Comparison of ENCODE assay signal across 10 cellular contexts in genomic region chr5:148972958-148973357, GRCh38.
A peak's percentile ranks its signal among the peaks of the same experiment; 100 is the strongest.
DNase-seq lines count a peak whose midpoint lies in the region; ATAC-seq and TF ChIP-seq lines count a peak whose summit lies in the region.
"Had no signal": no experiment of that assay in that cellular context is flagged by ENCODE, and none has a peak within 500 bp of the region (broad histone marks: within the 10 kb centered on the region; RNA-seq: fewer than 3 reads in every experiment).

No MANE protein-coding gene starts in this region.

- no peak for TF ChIP-seq RAD21 in HCT116 (IDR thresholded peaks at IDR 0.05; ENCODE audit: low read depth)

- no peaks in the 10 kb centered on the region for H3K4me1 Mint-ChIP-seq in activated naive CD4-positive, alpha-beta T cell treated with anti-CD3 and anti-CD28 coated beads for 36 hours (ENCODE audit: low read depth)

- no peaks in the 10 kb centered on the region for H3K27me3 ChIP-seq in HCT116 (ENCODE audit: insufficient read depth, low read length)
- no peaks in the 10 kb centered on the region for H3K27me3 ChIP-seq in thyroid gland

- no peaks in the 10 kb centered on the region for H3K9me2 ChIP-seq in HCT116 (ENCODE audit: insufficient read depth)

- H3K4me1 ChIP-seq in HCT116 (ENCODE audit: control insufficient read depth in 1 of 2, insufficient read depth in 2 of 2, low read length in 2 of 2) (peaks cover 9 to 71% of the 10 kb centered on the region in 2 experiments), thyroid gland (peaks cover 5 to 16% of the 10 kb centered on the region in 2 donors)

- H3K4me3 ChIP-seq in HCT116 (replicated peaks in 1 of 2; ENCODE audit: low read depth in 1 of 2, low read length in 2 of 2): peak overlapping the region in 1 of 2 experiments; percentile 21; a peak in 2 of 4 replicates
- H3K4me3 ChIP-seq in astrocyte of the spinal cord (ENCODE audit: low read depth, low read length): no peak overlapping the region
- H3K4me3 ChIP-seq in thyroid gland (replicated peaks in 1 of 3): no peak overlapping the region

- no peak for TF ChIP-seq POLR2A in HCT116 (IDR thresholded peaks at IDR 0.05; ENCODE audit: borderline replicate concordance, extremely low read depth, insufficient read depth, insufficient read length)
- peak in 1 of 2 donors; percentile 26 for TF ChIP-seq POLR2A in thyroid gland (IDR thresholded peaks at IDR 0.05)

- H2AFZ ChIP-seq in HCT116 (ENCODE audit: low read depth, low read length, poor library complexity, severe bottlenecking): peak overlapping the region; percentile 69

- H3K79me2 ChIP-seq in HCT116 (ENCODE audit: insufficient read depth, low read length): no peaks in the 10 kb centered on the region

- DNase-seq in HCT116 (ENCODE audit: low read depth, low spot score): peak; percentile 49
- DNase-seq in astrocyte of the spinal cord (ENCODE audit: low read depth, low spot score): peak; percentile 78
- peak; percentile 81 for DNase-seq in islet precursor cell
- no peak for DNase-seq in thyroid gland
- DNase-seq in germinal center (ENCODE audit: low spot score): no peak
- DNase-seq in activated naive CD4-positive, alpha-beta T cell treated with anti-CD3 and anti-CD28 coated beads for 36 hours: no peak
- DNase-seq: caudate nucleus, posterior cingulate gyrus had no signal

- in situ Hi-C loops in astrocyte of the spinal cord (cut with HindIII; ENCODE audit: low sequenced_read_pairs): no loop called here

- H3K9me3 Mint-ChIP-seq in activated naive CD4-positive, alpha-beta T cell treated with anti-CD3 and anti-CD28 coated beads for 36 hours: no peaks in the 10 kb centered on the region

- intact Hi-C loops in HCT116 (cut with micrococcal nuclease): no loop called here
- intact Hi-C loops in thyroid gland (cut with DNase I): no loop called here
- intact Hi-C loops in activated naive CD4-positive, alpha-beta T cell treated with anti-CD3 and anti-CD28 coated beads for 36 hours (cut with micrococcal nuclease): no loop called here

- H3K9me3 ChIP-seq in HCT116 (ENCODE audit: control insufficient read depth in 1 of 2, insufficient read depth in 1 of 2, low read depth in 1 of 2, low read length in 2 of 2) (no peaks in the 10 kb centered on the region), thyroid gland (no peaks in the 10 kb centered on the region)

- no peak overlapping the region for H3K27ac Mint-ChIP-seq in activated naive CD4-positive, alpha-beta T cell treated with anti-CD3 and anti-CD28 coated beads for 36 hours

- peak overlapping the region; percentile 53 for H3K9ac ChIP-seq in HCT116 (ENCODE audit: low read length)

- RAD21 ChIA-PET in HCT116 (lab: Charles Lee; ENCODE audit: low non-redundant PET in 1 of 2, low total read pairs in 2 of 2, uncharacterized antibody in 2 of 2, unreplicated experiment in 2 of 2): no interaction called here

- CTCF ChIA-PET in HCT116 (lab: Charles Lee): interaction anchor here (1.1 to 1.2 kb wide), 3 partner anchors 15 to 152 kb away, joined by 3 to 4 read pairs (median 3); no protein-coding TSS in a partner anchor
- CTCF ChIA-PET in activated naive CD4-positive, alpha-beta T cell treated with anti-CD3 and anti-CD28 coated beads for 36 hours (lab: Charles Lee): interaction anchor here (1.2 kb wide), 1 partner anchor 232 kb away, joined by 5 read pairs; no protein-coding TSS in a partner anchor

- H3K4me3 Mint-ChIP-seq in activated naive CD4-positive, alpha-beta T cell treated with anti-CD3 and anti-CD28 coated beads for 36 hours: no peak overlapping the region

- H3K27ac ChIP-seq in HCT116 (ENCODE audit: low read depth, low read length): peak overlapping the region; percentile 8; the same call in 1 of the 2 replicates
- peak overlapping the region; percentile 42 to 76 (median 51) for H3K27ac ChIP-seq in thyroid gland

- no TSS peak for BruUV-seq in HCT116 (replicated peaks; lab: Mats Ljungman, UMichigan)

- WGBS in thyroid gland, 2 donors: 65 to 72% methylated on average over 6 of the region's 6 CpGs

- POLR2A ChIA-PET in HCT116 (lab: Charles Lee): interaction anchor here (1.0 kb wide), 1 partner anchor 11 kb away, joined by 4 read pairs; no protein-coding TSS in a partner anchor

- no peaks in the 10 kb centered on the region for H4K20me1 ChIP-seq in HCT116 (ENCODE audit: insufficient read depth)

- peak overlapping the region; percentile 62 for H3K4me2 ChIP-seq in HCT116 (ENCODE audit: low read length)

- no peaks in the 10 kb centered on the region for H3K36me3 Mint-ChIP-seq in activated naive CD4-positive, alpha-beta T cell treated with anti-CD3 and anti-CD28 coated beads for 36 hours (ENCODE audit: low read depth)

- H3K36me3 ChIP-seq in HCT116 (ENCODE audit: control insufficient read depth in 1 of 2, insufficient read depth in 2 of 2, low read length in 2 of 2): no peaks in the 10 kb centered on the region
- no peaks in the 10 kb centered on the region for H3K36me3 ChIP-seq in thyroid gland

- H3K27me3 Mint-ChIP-seq in activated naive CD4-positive, alpha-beta T cell treated with anti-CD3 and anti-CD28 coated beads for 36 hours (ENCODE audit: low read depth): peaks cover 2% of the 10 kb centered on the region

- ATAC-seq in HCT116: peak; percentile 81
- ATAC-seq in GM18861 (IDR thresholded peaks at IDR 0.05; ENCODE audit: unreplicated experiment): no peak
- no peak for ATAC-seq in GM19463 (IDR thresholded peaks at IDR 0.05; ENCODE audit: unreplicated experiment)

- TF ChIP-seq CTCF in HCT116 (IDR thresholded peaks at IDR 0.05 in 2 of 3, conservative IDR thresholded peaks at IDR 0.05 in 1 of 3; ENCODE audit: borderline replicate concordance in 1 of 3, insufficient read depth in 1 of 3, low read depth in 2 of 3, low read length in 2 of 3) (no peak), astrocyte of the spinal cord (IDR thresholded peaks at IDR 0.05; ENCODE audit: low read depth, low read length) (no peak), thyroid gland (IDR thresholded peaks at IDR 0.05) (no peak)

TF ChIP-seq in HCT116, 20 proteins besides CTCF, POLR2A, EP300 and RAD21:
- TF ChIP-seq POLR2AphosphoS5 (IDR thresholded peaks at IDR 0.05; ENCODE audit: low read depth, low read length) (peak; percentile 62), ELF1 (IDR thresholded peaks at IDR 0.05; ENCODE audit: borderline replicate concordance, low read depth) (no peak; the same call in 1 of the 2 replicates), MAX (IDR thresholded peaks at IDR 0.05) (0 out of 2 replicates have a peak, but pooled peaks have one; percentile 37), CBX3 (IDR thresholded peaks at IDR 0.05; ENCODE audit: low read depth) (peak; percentile 82; the same call in 1 of the 2 replicates), ZFX (IDR thresholded peaks at IDR 0.05) (no peak), SP1 (IDR thresholded peaks at IDR 0.05; ENCODE audit: low read depth) (peak; percentile 78), JUND (IDR thresholded peaks at IDR 0.05) (peak; percentile 86), SRF (IDR thresholded peaks at IDR 0.05; ENCODE audit: low read depth) (peak; percentile 65), EZH2phosphoT487 (IDR thresholded peaks at IDR 0.05; ENCODE audit: borderline replicate concordance) (no peak), FOSL1 (IDR thresholded peaks at IDR 0.05; ENCODE audit: low read depth) (peak; percentile 91)

Comparison
In these comparisons a context has a peak if more than half of its experiments do, and no peak if none do; other contexts are left out.
1. DNase-seq: peak in HCT116 (single experiment), astrocyte of the spinal cord (single experiment) and islet precursor cell (single experiment); none in thyroid gland (0 of 2), germinal center (single experiment) and activated naive CD4-positive, alpha-beta T cell treated with anti-CD3 and anti-CD28 coated beads for 36 hours (single experiment).